In genomic region chr7:89003619-89003956, GRCh38 we compare ENCODE assay signal across 12 cellular contexts.
DNase-seq lines count a peak whose midpoint lies in the region; ATAC-seq and TF ChIP-seq lines count a peak whose summit lies in the region.
"Had no signal": no experiment of that assay in that cellular context is flagged by ENCODE, and none has a peak within 500 bp of the region (broad histone marks: within the 10 kb centered on the region; RNA-seq: fewer than 3 reads in every experiment).

No MANE protein-coding gene starts in this region.

- no peak overlapping the region for H3K27ac ChIP-seq in psoas muscle
- H3K27ac ChIP-seq: hepatocyte, parathyroid adenoma had no signal

- H3K36me3 ChIP-seq in psoas muscle (ENCODE audit: insufficient read depth in 1 of 2, low read depth in 1 of 2), result no peaks in the 10 kb centered on the region

- peak; percentile 53 for ATAC-seq in HG02588 (IDR thresholded peaks at IDR 0.05; ENCODE audit: unreplicated experiment)
- ATAC-seq in HG03558 (IDR thresholded peaks at IDR 0.05; ENCODE audit: extremely low read depth, unreplicated experiment), result peak; percentile 32
- peak; percentile 54 to 74 for ATAC-seq in stimulated activated naive B cell treated with anti-CD40 and anti-IgM and Interleukin-4, amounts not matched to agents 10 μg/mL and 1 μg/mL and 100 μg/mL, for 72 hours (replicated peaks)
- ATAC-seq in psoas muscle, result no peak

- no peak for DNase-seq in activated naive CD4-positive, alpha-beta T cell treated with anti-CD3 and anti-CD28 coated beads for 36 hours
- DNase-seq in activated naive CD4-positive, alpha-beta T cell treated with anti-CD3 and anti-CD28 coated beads, Interleukin-2, amount 50 U/mL, for 16 hours, result no peak
- no peak for DNase-seq in stimulated activated naive B cell treated with anti-CD40 and anti-IgM and Interleukin-4, amounts not matched to agents 10 μg/mL and 1 μg/mL and 100 μg/mL, for 72 hours
- DNase-seq in activated gamma-delta T cell treated with Interleukin-2 at 50 U/mL for 16 hours (no peak), GF-D8 (lab: John Stamatoyannopoulos, UW) (no peak), psoas muscle (no peak)
- DNase-seq: caudate nucleus, NCI-H2029 treated with DMSO at 0.1 percent for 48 hours had no signal

- no peaks in the 10 kb centered on the region for H3K36me3 Mint-ChIP-seq in activated naive CD4-positive, alpha-beta T cell treated with anti-CD3 and anti-CD28 coated beads for 36 hours (ENCODE audit: low read depth)
- no peaks in the 10 kb centered on the region for H3K36me3 Mint-ChIP-seq in stimulated activated naive B cell treated with anti-CD40 and anti-IgM and Interleukin-4, amounts not matched to agents 10 μg/mL and 1 μg/mL and 100 μg/mL, for 72 hours

- peaks cover 31% of the 10 kb centered on the region for H3K4me1 Mint-ChIP-seq in activated naive CD4-positive, alpha-beta T cell treated with anti-CD3 and anti-CD28 coated beads for 36 hours (ENCODE audit: low read depth)
- H3K4me1 Mint-ChIP-seq in stimulated activated naive B cell treated with anti-CD40 and anti-IgM and Interleukin-4, amounts not matched to agents 10 μg/mL and 1 μg/mL and 100 μg/mL, for 72 hours, result peaks cover 7 to 15% of the 10 kb centered on the region in 2 donors

- H3K27me3 ChIP-seq in psoas muscle (ENCODE audit: insufficient read depth in 3 of 3, low read length in 2 of 3), result no peaks in the 10 kb centered on the region
- H3K27me3 ChIP-seq: hepatocyte had no signal

- H3K27me3 Mint-ChIP-seq in activated naive CD4-positive, alpha-beta T cell treated with anti-CD3 and anti-CD28 coated beads for 36 hours (ENCODE audit: low read depth), result peaks cover under 1% of the 10 kb centered on the region
- H3K27me3 Mint-ChIP-seq in stimulated activated naive B cell treated with anti-CD40 and anti-IgM and Interleukin-4, amounts not matched to agents 10 μg/mL and 1 μg/mL and 100 μg/mL, for 72 hours, result no peaks in the 10 kb centered on the region

- intact Hi-C loops in activated naive CD4-positive, alpha-beta T cell treated with anti-CD3 and anti-CD28 coated beads for 36 hours (cut with micrococcal nuclease), result loop anchor here (1.0 to 10.0 kb wide), 5 partner anchors 25 to 1611 kb away; partner anchors contain the start of gene CLDN12
- intact Hi-C loops in psoas muscle (cut with DNase I), result no loop called here

- H3K4me3 ChIP-seq in psoas muscle, result no peak overlapping the region
- H3K4me3 ChIP-seq: hepatocyte had no signal

- CTCF ChIA-PET in activated naive CD4-positive, alpha-beta T cell treated with anti-CD3 and anti-CD28 coated beads for 36 hours (lab: Charles Lee), result interaction anchor here (0.6 kb wide), 1 partner anchor 23 kb away, joined by 3 read pairs; no protein-coding TSS in a partner anchor

- peaks cover 2% of the 10 kb centered on the region for H3K9me3 Mint-ChIP-seq in activated naive CD4-positive, alpha-beta T cell treated with anti-CD3 and anti-CD28 coated beads for 36 hours
- H3K9me3 Mint-ChIP-seq in stimulated activated naive B cell treated with anti-CD40 and anti-IgM and Interleukin-4, amounts not matched to agents 10 μg/mL and 1 μg/mL and 100 μg/mL, for 72 hours, result no peaks in the 10 kb centered on the region

- peak overlapping the region; percentile 9 for H3K4me3 Mint-ChIP-seq in activated naive CD4-positive, alpha-beta T cell treated with anti-CD3 and anti-CD28 coated beads for 36 hours
- no peak overlapping the region for H3K4me3 Mint-ChIP-seq in stimulated activated naive B cell treated with anti-CD40 and anti-IgM and Interleukin-4, amounts not matched to agents 10 μg/mL and 1 μg/mL and 100 μg/mL, for 72 hours

- H3K4me1 ChIP-seq in psoas muscle, result no peaks in the 10 kb centered on the region
- H3K4me1 ChIP-seq: parathyroid adenoma had no signal

- 43 to 54% (median 53%) methylated on average over 2 of the region's 2 CpGs for WGBS in psoas muscle, 3 donors

- peak overlapping the region; percentile 78 for H3K27ac Mint-ChIP-seq in activated naive CD4-positive, alpha-beta T cell treated with anti-CD3 and anti-CD28 coated beads for 36 hours
- no peak overlapping the region for H3K27ac Mint-ChIP-seq in stimulated activated naive B cell treated with anti-CD40 and anti-IgM and Interleukin-4, amounts not matched to agents 10 μg/mL and 1 μg/mL and 100 μg/mL, for 72 hours

- no peak for TF ChIP-seq CTCF in psoas muscle (IDR thresholded peaks at IDR 0.05)

- no peaks in the 10 kb centered on the region for H3K9me3 ChIP-seq in psoas muscle

Comparison
In these comparisons a context has a peak if more than half of its experiments do, and no peak if none do; other contexts are left out.
1. ATAC-seq: peak in HG02588 (single experiment), HG03558 (single experiment) and stimulated activated naive B cell treated with anti-CD40 and anti-IgM and Interleukin-4, amounts not matched to agents 10 μg/mL and 1 μg/mL and 100 μg/mL, for 72 hours (2 of 2); none in psoas muscle (0 of 4).